Comparison of ENCODE assay signal across 28 cellular contexts in the genomic region with DNA sequence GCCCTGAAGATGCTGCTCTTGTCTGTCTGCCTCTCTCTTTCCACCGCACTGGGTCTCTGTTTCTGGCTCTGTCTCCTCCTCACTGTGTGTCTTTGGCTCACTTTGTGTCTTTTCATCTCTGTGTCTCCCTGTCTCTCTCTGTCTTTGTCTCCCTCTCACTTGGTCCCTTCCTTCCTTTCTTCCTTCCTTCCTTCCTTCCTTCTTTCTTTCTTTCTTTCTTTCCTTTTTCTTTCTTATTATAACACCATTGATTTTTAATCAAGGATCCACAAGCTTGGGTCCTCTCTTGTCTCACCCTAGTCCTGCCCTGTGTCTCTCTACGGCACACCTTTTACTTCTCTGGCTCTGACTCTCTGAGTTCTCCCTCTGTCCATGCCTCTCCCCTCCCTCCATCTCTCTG. TPM values are rescaled to one million over a fixed set of nuclear protein-coding genes. Genes with fewer than 3 reads are reported as not detected.
"Had no signal": no experiment of that assay in that cellular context is flagged by ENCODE, and none has a peak within 500 bp of the region (broad histone marks: within the 10 kb centered on the region; RNA-seq: fewer than 3 reads in every experiment).

No MANE protein-coding gene starts in this region.

- H3K4me1 ChIP-seq: parathyroid adenoma, psoas muscle, right lobe of liver, sigmoid colon, thyroid gland, tibial nerve, upper lobe of left lung, vagina had no signal

- H3K36me3 Mint-ChIP-seq: naive thymus-derived CD8-positive, alpha-beta T cell; natural killer cell treated with Interleukin-12 subunit alpha and Interleukin-12 subunit beta and Interleukin-15 and Interleukin-18, amount 100 ng/mL, for 72 hours; stimulated activated effector memory CD8-positive, alpha-beta T cell treated with anti-CD3 and anti-CD28 coated beads, Interleukin-12 subunit alpha, Interleukin-12 subunit beta, amount 100 ng/mL, for 72 hours; stimulated activated naive B cell treated with anti-CD40 and anti-IgM and Interleukin-4, amounts not matched to agents 10 μg/mL and 1 μg/mL and 100 μg/mL, for 72 hours had no signal

- H3K27ac Mint-ChIP-seq: natural killer cell treated with Interleukin-12 subunit alpha and Interleukin-12 subunit beta and Interleukin-15 and Interleukin-18, amount 100 ng/mL, for 72 hours; nephron progenitor cell; progenitor cell of endocrine pancreas; stimulated activated effector memory CD8-positive, alpha-beta T cell treated with anti-CD3 and anti-CD28 coated beads, Interleukin-12 subunit alpha, Interleukin-12 subunit beta, amount 100 ng/mL, for 72 hours; stimulated activated naive B cell treated with anti-CD40 and anti-IgM and Interleukin-4, amounts not matched to agents 10 μg/mL and 1 μg/mL and 100 μg/mL, for 72 hours; stimulated activated naive CD8-positive, alpha-beta T cell treated with anti-CD3 and anti-CD28 coated beads, Interleukin-15, Interleukin-2, amounts not matched to agents 100 ng/mL and 50 ng/mL, for 24 hours had no signal

- ATAC-seq: naive thymus-derived CD8-positive, alpha-beta T cell; natural killer cell treated with Interleukin-12 subunit alpha and Interleukin-12 subunit beta and Interleukin-15 and Interleukin-18, amount 100 ng/mL, for 72 hours; psoas muscle; right cardiac atrium; right lobe of liver; stimulated activated effector memory CD8-positive, alpha-beta T cell treated with anti-CD3 and anti-CD28 coated beads, Interleukin-12 subunit alpha, Interleukin-12 subunit beta, amount 100 ng/mL, for 72 hours; stimulated activated naive B cell treated with anti-CD40 and anti-IgM and Interleukin-4, amounts not matched to agents 10 μg/mL and 1 μg/mL and 100 μg/mL, for 72 hours had no signal

- H3K9ac ChIP-seq: parathyroid adenoma had no signal

- H3K9me3 Mint-ChIP-seq: naive thymus-derived CD8-positive, alpha-beta T cell; natural killer cell treated with Interleukin-12 subunit alpha and Interleukin-12 subunit beta and Interleukin-15 and Interleukin-18, amount 100 ng/mL, for 72 hours; neural crest cell; stimulated activated effector memory CD8-positive, alpha-beta T cell treated with anti-CD3 and anti-CD28 coated beads, Interleukin-12 subunit alpha, Interleukin-12 subunit beta, amount 100 ng/mL, for 72 hours; stimulated activated naive B cell treated with anti-CD40 and anti-IgM and Interleukin-4, amounts not matched to agents 10 μg/mL and 1 μg/mL and 100 μg/mL, for 72 hours; stimulated activated naive CD8-positive, alpha-beta T cell treated with anti-CD3 and anti-CD28 coated beads, Interleukin-15, Interleukin-2, amounts not matched to agents 100 ng/mL and 50 ng/mL, for 24 hours had no signal

- H3K4me3 ChIP-seq: ovary, psoas muscle, right lobe of liver, sigmoid colon, stomach, thoracic aorta, thyroid gland, tibial nerve, upper lobe of left lung, vagina had no signal

- H3K9me3 ChIP-seq: ovary, psoas muscle, right lobe of liver, sigmoid colon, stomach, thoracic aorta, thyroid gland, tibial nerve, upper lobe of left lung, vagina had no signal

- H3K27me3 ChIP-seq: ovary, right lobe of liver, stomach, thyroid gland, tibial nerve, upper lobe of left lung, vagina had no signal

- H3K79me2 ChIP-seq: parathyroid adenoma had no signal

- H3K27ac ChIP-seq: ovary, parathyroid adenoma, psoas muscle, right lobe of liver, sigmoid colon, thoracic aorta, thyroid gland, tibial nerve, upper lobe of left lung, vagina had no signal

- H3K36me3 ChIP-seq: ovary, right lobe of liver, sigmoid colon, stomach, thoracic aorta, thyroid gland, tibial nerve, upper lobe of left lung, vagina had no signal

- DNase-seq: naive thymus-derived CD8-positive, alpha-beta T cell; nephron progenitor cell; occipital lobe; ovary; psoas muscle; right cardiac atrium; right lobe of liver; sigmoid colon; small intestine; stimulated activated CD4-positive, alpha-beta T cell treated with anti-CD3 and anti-CD28 coated beads, Interleukin-15, amount 100 ng/mL, for 24 hours; stimulated activated CD4-positive, alpha-beta T cell treated with anti-CD3 and anti-CD28 coated beads, Interleukin-2, amount 100 ng/mL, for 24 hours; stimulated activated CD4-positive, alpha-beta T cell treated with anti-CD3 and anti-CD28 coated beads, Interleukin-2, amount 100 ng/mL, for 48 hours; stimulated activated CD4-positive, alpha-beta T cell treated with anti-CD3 and anti-CD28 coated beads, Interleukin-4, amount 100 ng/mL, for 24 hours; stimulated activated naive B cell treated with anti-CD40 and anti-IgM and Interleukin-4, amounts not matched to agents 10 μg/mL and 1 μg/mL and 100 μg/mL, for 72 hours; stimulated activated naive CD4-positive, alpha-beta T cell treated with Interleukin-2 at 50 U/mL for 16 hours; stomach; thyroid gland; trophoblast cell; upper lobe of left lung had no signal

- H2AFZ ChIP-seq: parathyroid adenoma had no signal

- H3K4me3 Mint-ChIP-seq: naive thymus-derived CD8-positive, alpha-beta T cell; natural killer cell treated with Interleukin-12 subunit alpha and Interleukin-12 subunit beta and Interleukin-15 and Interleukin-18, amount 100 ng/mL, for 72 hours; nephron progenitor cell; neural crest cell; stimulated activated effector memory CD8-positive, alpha-beta T cell treated with anti-CD3 and anti-CD28 coated beads, Interleukin-12 subunit alpha, Interleukin-12 subunit beta, amount 100 ng/mL, for 72 hours; stimulated activated naive B cell treated with anti-CD40 and anti-IgM and Interleukin-4, amounts not matched to agents 10 μg/mL and 1 μg/mL and 100 μg/mL, for 72 hours; stimulated activated naive CD8-positive, alpha-beta T cell treated with anti-CD3 and anti-CD28 coated beads, Interleukin-15, Interleukin-2, amounts not matched to agents 100 ng/mL and 50 ng/mL, for 24 hours had no signal

- H3K4me1 Mint-ChIP-seq: naive thymus-derived CD8-positive, alpha-beta T cell; nephron progenitor cell; neural crest cell; stimulated activated effector memory CD8-positive, alpha-beta T cell treated with anti-CD3 and anti-CD28 coated beads, Interleukin-12 subunit alpha, Interleukin-12 subunit beta, amount 100 ng/mL, for 72 hours; stimulated activated naive B cell treated with anti-CD40 and anti-IgM and Interleukin-4, amounts not matched to agents 10 μg/mL and 1 μg/mL and 100 μg/mL, for 72 hours had no signal

RNA-seq across cellular contexts. Expression of a gene that starts 14.3 kb away (rescaled TPM):
- polyA plus RNA-seq: naive thymus-derived CD8-positive, alpha-beta T cell; small intestine had no signal

RNA-seq across cellular contexts. Expression of a gene that starts 46.9 kb away (rescaled TPM):
- polyA plus RNA-seq: naive thymus-derived CD8-positive, alpha-beta T cell; ovary; psoas muscle; right cardiac atrium; small intestine had no signal
